ENCODE assay signal across 1 cellular context in the genomic region with DNA sequence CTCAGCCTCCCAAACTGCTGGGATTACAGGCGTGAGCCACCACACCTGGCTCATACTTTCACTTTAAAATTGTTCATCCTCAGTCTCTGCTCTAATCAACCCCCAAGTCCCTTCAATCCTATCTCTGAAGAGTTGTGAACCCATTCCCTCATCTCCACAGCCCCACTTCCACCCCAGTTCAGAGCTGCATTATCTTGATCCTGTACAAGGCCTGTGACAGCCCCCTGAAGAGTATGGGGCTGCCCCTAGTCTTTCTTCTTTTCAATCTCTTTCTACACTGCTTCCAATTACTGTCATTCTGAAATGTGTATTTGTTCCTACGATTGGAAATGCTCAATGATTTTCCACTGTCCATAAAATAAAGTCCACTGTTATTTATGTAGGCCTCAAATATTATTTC.
TF ChIP-seq lines count a peak whose summit lies in the region.

No MANE protein-coding gene starts in this region.

TF ChIP-seq in IMR-90, 13 proteins besides CTCF, POLR2A, EP300 and RAD21:
- TF ChIP-seq CEBPB (IDR thresholded peaks at IDR 0.05; ENCODE audit: low read depth, low read length) (no peak), SMC3 (IDR thresholded peaks at IDR 0.05; ENCODE audit: low read depth, low read length) (no peak), FOS (IDR thresholded peaks at IDR 0.05; ENCODE audit: low read depth, low read length) (no peak), RFX5 (IDR thresholded peaks at IDR 0.05; ENCODE audit: low read depth, low read length) (no peak), CHD1 (IDR thresholded peaks at IDR 0.05; ENCODE audit: low read depth, low read length) (no peak), MAZ (IDR thresholded peaks at IDR 0.05; ENCODE audit: borderline replicate concordance, low read depth, low read length) (no peak), MAFK (IDR thresholded peaks at IDR 0.05; ENCODE audit: low read depth, low read length) (no peak), NFE2L2 (IDR thresholded peaks at IDR 0.05; ENCODE audit: low read depth, low read length) (no peak), RCOR1 (IDR thresholded peaks at IDR 0.05; ENCODE audit: insufficient replicate concordance, low read length) (no peak)
- TF ChIP-seq, protein P1, sequence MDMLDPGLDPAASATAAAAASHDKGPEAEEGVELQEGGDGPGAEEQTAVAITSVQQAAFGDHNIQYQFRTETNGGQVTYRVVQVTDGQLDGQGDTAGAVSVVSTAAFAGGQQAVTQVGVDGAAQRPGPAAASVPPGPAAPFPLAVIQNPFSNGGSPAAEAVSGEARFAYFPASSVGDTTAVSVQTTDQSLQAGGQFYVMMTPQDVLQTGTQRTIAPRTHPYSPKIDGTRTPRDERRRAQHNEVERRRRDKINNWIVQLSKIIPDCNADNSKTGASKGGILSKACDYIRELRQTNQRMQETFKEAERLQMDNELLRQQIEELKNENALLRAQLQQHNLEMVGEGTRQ (IDR thresholded peaks at IDR 0.05; ENCODE audit: low read depth, low read length): no peak
- TF ChIP-seq, protein P2, sequence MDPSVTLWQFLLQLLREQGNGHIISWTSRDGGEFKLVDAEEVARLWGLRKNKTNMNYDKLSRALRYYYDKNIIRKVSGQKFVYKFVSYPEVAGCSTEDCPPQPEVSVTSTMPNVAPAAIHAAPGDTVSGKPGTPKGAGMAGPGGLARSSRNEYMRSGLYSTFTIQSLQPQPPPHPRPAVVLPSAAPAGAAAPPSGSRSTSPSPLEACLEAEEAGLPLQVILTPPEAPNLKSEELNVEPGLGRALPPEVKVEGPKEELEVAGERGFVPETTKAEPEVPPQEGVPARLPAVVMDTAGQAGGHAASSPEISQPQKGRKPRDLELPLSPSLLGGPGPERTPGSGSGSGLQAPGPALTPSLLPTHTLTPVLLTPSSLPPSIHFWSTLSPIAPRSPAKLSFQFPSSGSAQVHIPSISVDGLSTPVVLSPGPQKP (IDR thresholded peaks at IDR 0.05; ENCODE audit: borderline replicate concordance, low read depth, low read length): no peak
